In the genomic region with DNA sequence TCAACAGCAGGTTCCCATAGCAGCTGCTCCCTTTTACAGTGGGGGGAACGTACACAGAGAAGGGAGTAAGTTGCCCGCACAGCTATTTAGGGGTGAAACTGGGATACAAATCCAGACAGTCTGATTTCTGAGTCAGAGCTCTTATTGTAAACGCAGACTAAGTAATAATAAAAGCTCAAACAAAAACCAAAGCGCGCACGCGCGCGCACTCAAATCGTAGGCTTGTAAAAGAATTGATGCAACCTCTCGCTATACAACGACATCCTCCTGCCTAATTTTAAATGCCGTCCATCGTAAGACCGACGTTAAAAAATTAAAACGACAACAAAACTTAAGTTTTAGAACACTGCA, we compare ENCODE assay signal across 8 cellular contexts. TPM values are rescaled to one million over a fixed set of nuclear protein-coding genes. Genes with fewer than 3 reads are reported as not detected.
DNase-seq lines count a peak whose midpoint lies in the region; ATAC-seq lines count a peak whose summit lies in the region.

No MANE protein-coding gene starts in this region.

- peak overlapping the region; percentile 82 for H3K4me3 ChIP-seq in SJSA1

- 0 out of 2 replicates have a peak, but pooled peaks cover 4% of the 10 kb centered on the region for H3K36me3 ChIP-seq in SJSA1

- no peaks in the 10 kb centered on the region for H3K27me3 ChIP-seq in SJSA1 (replicated peaks)

- intact Hi-C loops in left colon (cut with DNase I, micrococcal nuclease), result loop anchor here in 1 of 2 donors (10.0 kb wide), 1 partner anchor 132 kb away; no protein-coding TSS in a partner anchor

- H3K4me1 ChIP-seq in SJSA1 (replicated peaks), result peaks cover 35% of the 10 kb centered on the region

- DNase-seq in NCI-H82 (lab: John Stamatoyannopoulos, UW) (peak; percentile 20), NCI-H82 treated with DMSO at 0.1 percent for 48 hours (lab: John Stamatoyannopoulos, UW; ENCODE audit: unreplicated experiment) (no peak), SJSA1 (ENCODE audit: low read depth in 1 of 2, low spot score in 2 of 2) (peak; percentile 63 to 67), caudate nucleus (lab: John Stamatoyannopoulos, UW) (peak in 44 of 61 donors; percentile 4 to 85 (median 36)), left colon (peak; percentile 38 to 52)
- DNase-seq in stimulated activated CD4-positive, alpha-beta T cell treated with anti-CD3 and anti-CD28 coated beads, Interleukin-4, amount 100 ng/mL, for 4 hours, result peak; percentile 29 to 51
- DNase-seq in central memory CD4-positive, alpha-beta T cell, result no peak

- H3K9me3 ChIP-seq in SJSA1 (replicated peaks), result no peaks in the 10 kb centered on the region

- H3K27ac ChIP-seq in SJSA1, result peak overlapping the region; percentile 24
- H3K27ac ChIP-seq in caudate nucleus (ENCODE audit: low read depth, low read length), result peak overlapping the region; percentile 59

- ATAC-seq in left colon (no peak), GM21717 (IDR thresholded peaks at IDR 0.05; ENCODE audit: unreplicated experiment) (no peak)

RNA-seq across cellular contexts. Expression of gene DACT1, which starts 0.7 kb away (rescaled TPM):
- total RNA-seq in SJSA1 (2014; rRNA removed; shearing (Covaris generic)), result 1.7 and 3.2 TPM in 2 replicates
- total RNA-seq in left colon, result 1 to 10 TPM; 1.3 to 3.8 TPM

Comparison
In these comparisons a context has a peak if more than half of its experiments do, and no peak if none do; other contexts are left out.
1. DNase-seq: peak in NCI-H82 (single experiment), SJSA1 (2 of 2), caudate nucleus (44 of 61), left colon (2 of 2) and stimulated activated CD4-positive, alpha-beta T cell treated with anti-CD3 and anti-CD28 coated beads, Interleukin-4, amount 100 ng/mL, for 4 hours (2 of 2); none in NCI-H82 treated with DMSO at 0.1 percent for 48 hours (single experiment) and central memory CD4-positive, alpha-beta T cell (single experiment).